In genomic region chr20:24676978-24677370, GRCh38 we compare ENCODE assay signal across 17 cellular contexts.
"Had no signal": no experiment of that assay in that cellular context is flagged by ENCODE, and none has a peak within 500 bp of the region (broad histone marks: within the 10 kb centered on the region; RNA-seq: fewer than 3 reads in every experiment).

No MANE protein-coding gene starts in this region.

- ATAC-seq: activated CD4-positive, alpha-beta T cell treated with anti-CD3 and anti-CD28 coated beads for 36 hours; body of pancreas; foreskin keratinocyte; mucosa of descending colon; stimulated activated naive CD8-positive, alpha-beta T cell treated with anti-CD3 and anti-CD28 coated beads, Interleukin-15, amount 100 ng/mL, for 72 hours had no signal

- DNase-seq: activated B cell treated with CpG ODN at 0.5 μM for 24 hours; activated CD4-positive, alpha-beta T cell treated with anti-CD3 and anti-CD28 coated beads for 36 hours; activated CD4-positive, alpha-beta T cell treated with anti-CD3 and anti-CD28 coated beads, Interleukin-2, amount 50 U/mL, for 4 hours; activated CD8-positive, alpha-beta memory T cell treated with anti-CD3 and anti-CD28 coated beads for 24 hours; activated CD8-positive, alpha-beta memory T cell treated with anti-CD3 and anti-CD28 coated beads, Interleukin-2, amount 50 U/mL, for 48 hours; activated T-cell treated with anti-CD3 and anti-CD28 coated beads, Interleukin-2, amount 50 U/mL, for 4 hours; body of pancreas; dermis blood vessel endothelial cell; effector CD8-positive, alpha-beta T cell; foreskin keratinocyte; immature natural killer cell; mucosa of descending colon; nephron progenitor cell; stimulated activated CD4-positive, alpha-beta T cell treated with anti-CD3 and anti-CD28 coated beads, Interleukin-2, amount 100 ng/mL, for 24 hours; stimulated activated naive CD8-positive, alpha-beta T cell treated with anti-CD3 and anti-CD28 coated beads, Interleukin-15, amount 100 ng/mL, for 72 hours; T1000; testis had no signal
